In genomic region chr2:70143314-70144150, GRCh38 we compare ENCODE assay signal across 8 cellular contexts. TPM values are rescaled to one million over a fixed set of nuclear protein-coding genes. Genes with fewer than 3 reads are reported as not detected.
DNase-seq lines count a peak whose midpoint lies in the region; ATAC-seq and TF ChIP-seq lines count a peak whose summit lies in the region.

No MANE protein-coding gene starts in this region.

- peak; percentile 31 to 46 for DNase-seq in AML-193 (lab: John Stamatoyannopoulos, UW)
- DNase-seq in Panc1 (ENCODE audit: low read depth, low spot score): no peak
- DNase-seq in activated naive CD8-positive, alpha-beta T cell treated with anti-CD3 and anti-CD28 coated beads, Interleukin-2, amount 10 ng/mL, durations not matched to agents 7 days and 5 days: no peak
- peak in 1 of 2 donors; percentile 63 for DNase-seq in heart right ventricle

- TF ChIP-seq POLR2A in GM19099 (IDR thresholded peaks at IDR 0.05; ENCODE audit: extremely low read depth, insufficient read length, low read depth): peak; percentile 42

- H3K36me3 Mint-ChIP-seq in activated naive CD8-positive, alpha-beta T cell treated with anti-CD3 and anti-CD28 coated beads, Interleukin-2, amount 10 ng/mL, durations not matched to agents 7 days and 5 days: peaks cover 4% of the 10 kb centered on the region

- peak overlapping the region; percentile 98 for H3K27ac Mint-ChIP-seq in activated naive CD8-positive, alpha-beta T cell treated with anti-CD3 and anti-CD28 coated beads, Interleukin-2, amount 10 ng/mL, durations not matched to agents 7 days and 5 days

- H3K36me3 ChIP-seq in Panc1 (ENCODE audit: control insufficient read depth, insufficient read depth, low read length) (no peaks in the 10 kb centered on the region), heart right ventricle (no peaks in the 10 kb centered on the region), rectal smooth muscle tissue (ENCODE audit: control insufficient read depth, insufficient read depth, low read length) (no peaks in the 10 kb centered on the region)

- intact Hi-C loops in Panc1 (cut with micrococcal nuclease; ENCODE audit: unreplicated experiment): loop anchor here (5.0 kb wide), 2 partner anchors 56 to 231 kb away; partner anchors contain the start of gene PCBP1
- intact Hi-C loops in heart right ventricle (cut with DNase I): loop anchor here in 7 of 10 donors (2.0 to 10.0 kb wide), 8 partner anchors 56 to 231 kb away; partner anchors contain the start of genes MXD1 (in 4 of the 7), PCBP1 (in 4 of the 7) and TIA1 (in 1 of the 7)

- H3K4me3 ChIP-seq in Panc1 (ENCODE audit: low read depth in 2 of 2, low read length in 2 of 2) (peak overlapping the region; percentile 30 to 43), heart right ventricle (peak overlapping the region; percentile 19 to 75 (median 50)), rectal smooth muscle tissue (ENCODE audit: low read length) (peak overlapping the region; percentile 66)

- H3K4me1 Mint-ChIP-seq in activated naive CD8-positive, alpha-beta T cell treated with anti-CD3 and anti-CD28 coated beads, Interleukin-2, amount 10 ng/mL, durations not matched to agents 7 days and 5 days: peaks cover 47% of the 10 kb centered on the region

- H3K4me1 ChIP-seq in Panc1 (ENCODE audit: control insufficient read depth, insufficient read depth, low read length) (peaks cover 17% of the 10 kb centered on the region), heart right ventricle (peaks cover 6 to 31% (median 20%) of the 10 kb centered on the region in 9 donors), rectal smooth muscle tissue (ENCODE audit: control insufficient read depth, insufficient read depth, low read length) (peaks cover 12% of the 10 kb centered on the region)

- peak overlapping the region; percentile 89 for H3K4me3 Mint-ChIP-seq in activated naive CD8-positive, alpha-beta T cell treated with anti-CD3 and anti-CD28 coated beads, Interleukin-2, amount 10 ng/mL, durations not matched to agents 7 days and 5 days

- H3K27me3 ChIP-seq in Panc1 (ENCODE audit: control insufficient read depth, insufficient read depth, low read length) (no peaks in the 10 kb centered on the region), heart right ventricle (no peaks in the 10 kb centered on the region), rectal smooth muscle tissue (ENCODE audit: control insufficient read depth, insufficient read depth, low read length) (no peaks in the 10 kb centered on the region)

- CTCF ChIA-PET in Panc1 (lab: Charles Lee): interaction anchor here (0.6 to 1.4 kb wide), 3 partner anchors 19 to 229 kb away, joined by 3 to 7 read pairs (median 6); partner anchors contain the start of gene MXD1

- no peaks in the 10 kb centered on the region for H3K9me3 Mint-ChIP-seq in activated naive CD8-positive, alpha-beta T cell treated with anti-CD3 and anti-CD28 coated beads, Interleukin-2, amount 10 ng/mL, durations not matched to agents 7 days and 5 days

- BruUV-seq in Panc1 (replicated peaks; lab: Mats Ljungman, UMichigan): TSS peak; percentile 100

- TF ChIP-seq CTCF in Panc1 (IDR thresholded peaks at IDR 0.05): no peak
- TF ChIP-seq CTCF in heart right ventricle (IDR thresholded peaks at IDR 0.05): no peak

- H3K9ac ChIP-seq in rectal smooth muscle tissue (ENCODE audit: low read length): peak overlapping the region; percentile 45

- H3K9me3 ChIP-seq in Panc1 (ENCODE audit: control insufficient read depth, insufficient read depth, low read depth, low read length) (no peaks in the 10 kb centered on the region), heart right ventricle (no peaks in the 10 kb centered on the region)

- in situ Hi-C loops in Panc1 (cut with HindIII; ENCODE audit: low pct_unique_long_range_greater_than_20kb, low sequenced_read_pairs): no loop called here

- WGBS in heart right ventricle, 2 donors: 59 to 64% methylated on average over 18 of the region's 18 CpGs

- H3K27ac ChIP-seq in Panc1 (ENCODE audit: low read length): peak overlapping the region; percentile 99
- peak overlapping the region; percentile 67 to 100 (median 99) for H3K27ac ChIP-seq in heart right ventricle
- H3K27ac ChIP-seq in rectal smooth muscle tissue (ENCODE audit: low read depth, low read length): peak overlapping the region; percentile 96

- POLR2A ChIA-PET in Panc1 (lab: Charles Lee): interaction anchor here (0.7 to 1.9 kb wide), 4 partner anchors 46 to 229 kb away, joined by 3 to 15 read pairs (median 4); partner anchors contain the start of genes MXD1 and SNRPG
- POLR2A ChIA-PET in activated naive CD8-positive, alpha-beta T cell treated with anti-CD3 and anti-CD28 coated beads, Interleukin-2, amount 10 ng/mL, durations not matched to agents 7 days and 5 days (lab: Charles Lee): interaction anchor here (0.6 to 14.6 kb wide), 19 partner anchors 10 to 269 kb away, joined by 3 to 444 read pairs (median 5); partner anchors contain the start of genes C2orf42, MXD1, PCBP1 and SNRPG

- no peaks in the 10 kb centered on the region for H3K27me3 Mint-ChIP-seq in activated naive CD8-positive, alpha-beta T cell treated with anti-CD3 and anti-CD28 coated beads, Interleukin-2, amount 10 ng/mL, durations not matched to agents 7 days and 5 days

- ATAC-seq in Panc1 (0 out of 2 replicates have a peak, but pooled peaks have one; percentile 13), heart right ventricle (peak in 6 of 8 donors; percentile 10 to 55 (median 48)), GM21526 (IDR thresholded peaks at IDR 0.05; ENCODE audit: low FRiP score, unreplicated experiment) (no peak), GM19351 (IDR thresholded peaks at IDR 0.05; ENCODE audit: unreplicated experiment) (no peak)
- peak; percentile 11 for ATAC-seq in activated naive CD8-positive, alpha-beta T cell treated with anti-CD3 and anti-CD28 coated beads, Interleukin-2, amount 10 ng/mL, durations not matched to agents 7 days and 5 days (ENCODE audit: low read depth)

RNA-seq across cellular contexts. Expression of gene C2orf42, which starts 47.3 kb away (rescaled TPM):
- total RNA-seq in Panc1 (2021; ENCODE audit: unreplicated experiment): 15.4 TPM
- polyA plus RNA-seq in Panc1 (2012; ENCODE audit: insufficient read length): 14.7 TPM
- 10 to 100 TPM; 30.9 to 33.8 TPM for total RNA-seq in activated naive CD8-positive, alpha-beta T cell treated with anti-CD3 and anti-CD28 coated beads, Interleukin-2, amount 10 ng/mL, durations not matched to agents 7 days and 5 days
- 10 to 100 TPM in 4 of 10 donors, 1 to 10 TPM in 6; 7.3 to 15.5 (median 9.7) TPM for total RNA-seq in heart right ventricle
- 1 to 10 TPM; 3.8 to 5.6 TPM for polyA plus RNA-seq in heart right ventricle

RNA-seq across cellular contexts. Expression of gene PCBP1, which starts 56.3 kb away (rescaled TPM):
- total RNA-seq in Panc1 (2021; ENCODE audit: unreplicated experiment): 276 TPM
- 289 TPM for polyA plus RNA-seq in Panc1 (2012; ENCODE audit: insufficient read length)
- 100 to 1,000 TPM; 459 to 467 TPM for total RNA-seq in activated naive CD8-positive, alpha-beta T cell treated with anti-CD3 and anti-CD28 coated beads, Interleukin-2, amount 10 ng/mL, durations not matched to agents 7 days and 5 days
- 100 to 1,000 TPM; 197 to 275 (median 219) TPM for total RNA-seq in heart right ventricle
- polyA plus RNA-seq in heart right ventricle: 100 to 1,000 TPM; 237 to 288 TPM

Comparison
In these comparisons a context has a peak if more than half of its experiments do, and no peak if none do; other contexts are left out.
1. DNase-seq: peak in AML-193 (2 of 2); none in Panc1 (single experiment) and activated naive CD8-positive, alpha-beta T cell treated with anti-CD3 and anti-CD28 coated beads, Interleukin-2, amount 10 ng/mL, durations not matched to agents 7 days and 5 days (single experiment).
2. ATAC-seq: peak in Panc1 (single experiment), activated naive CD8-positive, alpha-beta T cell treated with anti-CD3 and anti-CD28 coated beads, Interleukin-2, amount 10 ng/mL, durations not matched to agents 7 days and 5 days (single experiment) and heart right ventricle (6 of 8); none in GM21526 (single experiment) and GM19351 (single experiment).
3. Peak in every context shown above with its lines, with median percentiles within 50 percentile points of each other: H3K27ac ChIP-seq and H3K4me3 ChIP-seq.